1 cellular context compared by ENCODE assay signal in the genomic region with DNA sequence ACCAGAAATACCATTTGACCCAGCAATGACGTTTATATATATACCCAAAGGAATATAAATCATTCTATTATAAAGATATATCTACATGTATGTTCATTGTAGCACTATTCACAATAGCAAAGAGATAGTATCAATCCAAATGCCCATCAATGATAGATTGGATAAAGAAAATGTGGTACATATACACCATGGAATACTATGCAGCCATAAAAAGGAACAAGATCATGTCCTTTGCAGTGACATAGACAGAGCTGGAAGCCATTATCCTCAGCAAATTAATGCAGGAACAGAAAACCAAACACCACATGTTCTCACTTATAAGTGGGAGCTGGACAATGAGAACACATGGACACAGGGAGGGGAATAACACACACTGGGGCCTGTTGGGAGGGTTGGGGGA. TPM values are rescaled to one million over a fixed set of nuclear protein-coding genes. Genes with fewer than 3 reads are reported as not detected.
"Had no signal": no experiment of that assay in that cellular context is flagged by ENCODE, and none has a peak within 500 bp of the region (broad histone marks: within the 10 kb centered on the region; RNA-seq: fewer than 3 reads in every experiment).

No MANE protein-coding gene starts in this region.

RNA-seq across cellular contexts. Expression of a gene that starts 55.5 kb away (rescaled TPM):
- total RNA-seq: myocyte had no signal
